Comparison of ENCODE assay signal across 8 cellular contexts in the genomic region with DNA sequence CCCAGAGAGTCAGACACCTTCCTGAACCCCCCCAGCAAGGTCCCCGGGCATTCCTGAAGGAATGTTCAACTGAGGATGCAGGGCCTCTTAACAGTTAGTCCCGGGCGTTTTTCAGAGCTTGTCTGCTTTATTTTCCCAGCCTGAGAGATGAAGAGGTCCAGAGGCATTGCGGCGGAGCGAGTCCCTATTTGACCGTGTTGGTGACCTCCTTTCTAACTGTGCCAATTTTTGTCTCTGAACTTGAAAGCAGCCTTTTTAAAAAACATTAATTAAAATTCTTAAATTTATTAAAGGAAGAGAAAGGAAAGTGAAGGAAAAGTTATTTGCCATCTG. TPM values are rescaled to one million over a fixed set of nuclear protein-coding genes. Genes with fewer than 3 reads are reported as not detected.
DNase-seq lines count a peak whose midpoint lies in the region; ATAC-seq and TF ChIP-seq lines count a peak whose summit lies in the region.

No MANE protein-coding gene starts in this region.

- intact Hi-C loops in activated naive CD4-positive, alpha-beta T cell treated with anti-CD3 and anti-CD28 coated beads for 36 hours (cut with micrococcal nuclease), result loop anchor here (1.0 kb wide), 2 partner anchors 88 to 498 kb away; a partner anchor contains a TSS
- intact Hi-C loops in PC-3 (cut with micrococcal nuclease), result no loop called here

- H3K23ac ChIP-seq in neuronal stem cell (ENCODE audit: low read depth, low read length, poor library complexity), result no peak overlapping the region

- H3K9me3 ChIP-seq in PC-3 (ENCODE audit: low read length), result no peaks in the 10 kb centered on the region
- peaks cover 0 to 3% of the 10 kb centered on the region in 2 donors for H3K9me3 ChIP-seq in neuronal stem cell (replicated peaks in 1 of 2; ENCODE audit: control insufficient read depth in 2 of 2, insufficient read depth in 1 of 2, low read depth in 1 of 2, low read length in 2 of 2)

- peak overlapping the region; percentile 90 for H3K27ac Mint-ChIP-seq in activated naive CD4-positive, alpha-beta T cell treated with anti-CD3 and anti-CD28 coated beads for 36 hours

- no CpG with 5 or more reads among the region's 7 CpGs for WGBS in neuronal stem cell (ENCODE audit: extremely low coverage in 2 of 2, insufficient read length in 2 of 2, insufficient replicate concordance in 1 of 2), 2 donors

- H3K27me3 Mint-ChIP-seq in activated naive CD4-positive, alpha-beta T cell treated with anti-CD3 and anti-CD28 coated beads for 36 hours (ENCODE audit: low read depth), result no peaks in the 10 kb centered on the region

- no peaks in the 10 kb centered on the region for H3K9me3 Mint-ChIP-seq in activated naive CD4-positive, alpha-beta T cell treated with anti-CD3 and anti-CD28 coated beads for 36 hours

- H3K27me3 ChIP-seq in PC-3 (ENCODE audit: low read length) (no peaks in the 10 kb centered on the region), neuronal stem cell (ENCODE audit: control insufficient read depth in 3 of 3, insufficient read depth in 3 of 3, low read depth in 1 of 3, low read length in 3 of 3) (no peaks in the 10 kb centered on the region)

- H3K27ac ChIP-seq in PC-3 (ENCODE audit: low read length) (peak overlapping the region; percentile 18; the same call in 1 of the 2 replicates), epithelial cell of prostate (peak overlapping the region; percentile 81), neuronal stem cell (replicated peaks; ENCODE audit: low read length) (peak overlapping the region; percentile 94)

- ATAC-seq in PC-3 (no peak), HG02885 (IDR thresholded peaks at IDR 0.05; ENCODE audit: poor library complexity, unreplicated experiment) (no peak), HG02840 (IDR thresholded peaks at IDR 0.05; ENCODE audit: low FRiP score, unreplicated experiment) (no peak), esophagus mucosa (no peak)

- H3K79me1 ChIP-seq in neuronal stem cell (ENCODE audit: low read depth, low read length), result peaks cover 1% of the 10 kb centered on the region

- H2AK5ac ChIP-seq in neuronal stem cell (ENCODE audit: low read depth, low read length), result no peak overlapping the region

- no peak for DNase-seq in activated naive CD4-positive, alpha-beta T cell treated with anti-CD3 and anti-CD28 coated beads for 36 hours
- DNase-seq in activated naive CD4-positive, alpha-beta T cell treated with Interleukin-2 at 50 U/mL for 16 hours, result no peak
- DNase-seq in PC-3, result no peak
- DNase-seq in epithelial cell of prostate (ENCODE audit: low read depth, low spot score), result no peak
- no peak for DNase-seq in neuronal stem cell (ENCODE audit: low spot score)

- no peak overlapping the region for H2BK12ac ChIP-seq in neuronal stem cell (ENCODE audit: low read length)

- TSS peak; percentile 98 for BruUV-seq in PC-3 (replicated peaks; lab: Mats Ljungman, UMichigan)

- no peak overlapping the region for H2BK15ac ChIP-seq in neuronal stem cell (ENCODE audit: low read length)

- H3K4me1 ChIP-seq in PC-3 (ENCODE audit: insufficient read depth, low read length) (peaks cover 6% of the 10 kb centered on the region; the same call in 1 of the 2 replicates), neuronal stem cell (ENCODE audit: control insufficient read depth in 2 of 2, insufficient read depth in 1 of 2, low read depth in 1 of 2, low read length in 2 of 2) (peaks cover 2 to 3% of the 10 kb centered on the region in 2 donors)

- peaks cover 35% of the 10 kb centered on the region for H3K79me2 ChIP-seq in PC-3 (ENCODE audit: low read length)

- H4K8ac ChIP-seq in neuronal stem cell (ENCODE audit: low read depth, low read length), result no peak overlapping the region

- peak overlapping the region; percentile 85 for H3K9ac ChIP-seq in PC-3 (ENCODE audit: low read length)
- no peak overlapping the region for H3K9ac ChIP-seq in neuronal stem cell (ENCODE audit: low read depth, low read length, poor library complexity)

- peak overlapping the region; percentile 95 for H3K4me3 Mint-ChIP-seq in activated naive CD4-positive, alpha-beta T cell treated with anti-CD3 and anti-CD28 coated beads for 36 hours

- peak overlapping the region; percentile 85 for H3K4me2 ChIP-seq in PC-3 (ENCODE audit: low read length)
- H3K4me2 ChIP-seq in neuronal stem cell (ENCODE audit: insufficient read depth, low read length, poor library complexity, severe bottlenecking), result peak overlapping the region; percentile 41

- H3K36me3 ChIP-seq in PC-3 (ENCODE audit: low read depth, low read length), result no peaks in the 10 kb centered on the region
- peaks cover 0 to 16% of the 10 kb centered on the region in 2 donors for H3K36me3 ChIP-seq in neuronal stem cell (replicated peaks in 1 of 2; ENCODE audit: control insufficient read depth in 2 of 2, insufficient read depth in 2 of 2, low read length in 2 of 2)

- no peak overlapping the region for H2BK120ac ChIP-seq in neuronal stem cell (ENCODE audit: low read depth, low read length)

- peak overlapping the region; percentile 99 for H3K4me3 ChIP-seq in PC-3 (ENCODE audit: low read length)
- H3K4me3 ChIP-seq in neuronal stem cell (ENCODE audit: low read length in 2 of 2), result peak overlapping the region; percentile 70 to 78

- POLR2A ChIA-PET in PC-3 (lab: Charles Lee; ENCODE audit: unreplicated experiment), result no interaction called here

- no peak overlapping the region for H4K91ac ChIP-seq in neuronal stem cell (ENCODE audit: low read depth, low read length, poor library complexity)

- CTCF ChIA-PET in activated naive CD4-positive, alpha-beta T cell treated with anti-CD3 and anti-CD28 coated beads for 36 hours (lab: Charles Lee), result interaction anchor here (1.1 to 1.7 kb wide), 3 partner anchors 10 to 87 kb away, joined by 3 read pairs; no protein-coding TSS in a partner anchor
- CTCF ChIA-PET in PC-3 (lab: Charles Lee), result no interaction called here

- H2AFZ ChIP-seq in PC-3 (ENCODE audit: low read length) (peak overlapping the region; percentile 97), neuronal stem cell (ENCODE audit: low read length) (peak overlapping the region; percentile 96)

- no peak overlapping the region for H3K18ac ChIP-seq in neuronal stem cell (ENCODE audit: low read length)

- H3K4ac ChIP-seq in neuronal stem cell (ENCODE audit: low read length), result no peak overlapping the region

- no peak overlapping the region for H3K14ac ChIP-seq in neuronal stem cell (ENCODE audit: low read length)

- H3K9me2 ChIP-seq in PC-3 (replicated peaks; ENCODE audit: low read length), result no peaks in the 10 kb centered on the region

- no peak overlapping the region for H2BK5ac ChIP-seq in neuronal stem cell (ENCODE audit: low read length)

- H3K36me3 Mint-ChIP-seq in activated naive CD4-positive, alpha-beta T cell treated with anti-CD3 and anti-CD28 coated beads for 36 hours (ENCODE audit: low read depth), result peaks cover 15% of the 10 kb centered on the region

- H4K20me1 ChIP-seq in PC-3 (ENCODE audit: low read length), result no peaks in the 10 kb centered on the region

- H3K4me1 Mint-ChIP-seq in activated naive CD4-positive, alpha-beta T cell treated with anti-CD3 and anti-CD28 coated beads for 36 hours (ENCODE audit: low read depth), result peaks cover 26% of the 10 kb centered on the region

- no peaks in the 10 kb centered on the region for H3F3A ChIP-seq in PC-3 (ENCODE audit: low read length, unreplicated experiment)

- no peak for TF ChIP-seq CTCF in PC-3 (conservative IDR thresholded peaks at IDR 0.05; ENCODE audit: low read depth, low read length)

RNA-seq across cellular contexts. Expression of a gene that starts 0.4 kb away (rescaled TPM):
- 10 to 100 TPM; 41.6 to 44.8 TPM for total RNA-seq in activated naive CD4-positive, alpha-beta T cell treated with anti-CD3 and anti-CD28 coated beads for 36 hours
- total RNA-seq in PC-3 (2014; rRNA removed) (20.0 and 22.9 TPM in 2 replicates), esophagus mucosa (19.8 TPM)
- 31.6 TPM for polyA plus RNA-seq in neuronal stem cell (2013, experiment 1 of 2)
- 32.4 TPM for polyA plus RNA-seq in neuronal stem cell (2013, experiment 2 of 2)

Comparison
In these comparisons a context has a peak if more than half of its experiments do, and no peak if none do; other contexts are left out.
1. H3K27ac ChIP-seq: peak in every context shown above with its lines; median percentile 94 in neuronal stem cell; 81 in epithelial cell of prostate; 18 in PC-3.